Comparison of ENCODE assay signal across 1 cellular context in the genomic region with DNA sequence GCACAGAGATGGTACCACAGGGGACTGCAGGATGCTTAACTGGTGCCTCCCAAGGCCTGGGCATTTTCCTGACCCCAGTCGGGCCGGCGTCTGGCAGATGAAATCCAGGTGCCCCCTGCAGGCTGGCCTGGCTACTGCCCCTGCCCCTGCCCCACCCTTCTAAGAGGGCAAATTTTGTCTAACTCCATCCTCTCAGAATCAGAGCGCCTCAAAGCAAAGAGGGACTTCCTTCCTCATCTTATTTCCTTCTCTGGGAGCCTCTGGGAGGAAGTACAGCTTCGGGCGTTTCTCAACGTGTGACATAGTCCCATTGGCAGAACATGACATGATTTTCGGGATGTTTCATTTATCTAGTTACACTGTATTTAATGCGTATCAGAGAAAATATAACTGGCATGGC.
TF ChIP-seq lines count a peak whose summit lies in the region.

No MANE protein-coding gene starts in this region.

TF ChIP-seq in GM23338, 12 proteins besides CTCF, POLR2A, EP300 and RAD21 (continued from another document):
- TF ChIP-seq, protein P1, sequence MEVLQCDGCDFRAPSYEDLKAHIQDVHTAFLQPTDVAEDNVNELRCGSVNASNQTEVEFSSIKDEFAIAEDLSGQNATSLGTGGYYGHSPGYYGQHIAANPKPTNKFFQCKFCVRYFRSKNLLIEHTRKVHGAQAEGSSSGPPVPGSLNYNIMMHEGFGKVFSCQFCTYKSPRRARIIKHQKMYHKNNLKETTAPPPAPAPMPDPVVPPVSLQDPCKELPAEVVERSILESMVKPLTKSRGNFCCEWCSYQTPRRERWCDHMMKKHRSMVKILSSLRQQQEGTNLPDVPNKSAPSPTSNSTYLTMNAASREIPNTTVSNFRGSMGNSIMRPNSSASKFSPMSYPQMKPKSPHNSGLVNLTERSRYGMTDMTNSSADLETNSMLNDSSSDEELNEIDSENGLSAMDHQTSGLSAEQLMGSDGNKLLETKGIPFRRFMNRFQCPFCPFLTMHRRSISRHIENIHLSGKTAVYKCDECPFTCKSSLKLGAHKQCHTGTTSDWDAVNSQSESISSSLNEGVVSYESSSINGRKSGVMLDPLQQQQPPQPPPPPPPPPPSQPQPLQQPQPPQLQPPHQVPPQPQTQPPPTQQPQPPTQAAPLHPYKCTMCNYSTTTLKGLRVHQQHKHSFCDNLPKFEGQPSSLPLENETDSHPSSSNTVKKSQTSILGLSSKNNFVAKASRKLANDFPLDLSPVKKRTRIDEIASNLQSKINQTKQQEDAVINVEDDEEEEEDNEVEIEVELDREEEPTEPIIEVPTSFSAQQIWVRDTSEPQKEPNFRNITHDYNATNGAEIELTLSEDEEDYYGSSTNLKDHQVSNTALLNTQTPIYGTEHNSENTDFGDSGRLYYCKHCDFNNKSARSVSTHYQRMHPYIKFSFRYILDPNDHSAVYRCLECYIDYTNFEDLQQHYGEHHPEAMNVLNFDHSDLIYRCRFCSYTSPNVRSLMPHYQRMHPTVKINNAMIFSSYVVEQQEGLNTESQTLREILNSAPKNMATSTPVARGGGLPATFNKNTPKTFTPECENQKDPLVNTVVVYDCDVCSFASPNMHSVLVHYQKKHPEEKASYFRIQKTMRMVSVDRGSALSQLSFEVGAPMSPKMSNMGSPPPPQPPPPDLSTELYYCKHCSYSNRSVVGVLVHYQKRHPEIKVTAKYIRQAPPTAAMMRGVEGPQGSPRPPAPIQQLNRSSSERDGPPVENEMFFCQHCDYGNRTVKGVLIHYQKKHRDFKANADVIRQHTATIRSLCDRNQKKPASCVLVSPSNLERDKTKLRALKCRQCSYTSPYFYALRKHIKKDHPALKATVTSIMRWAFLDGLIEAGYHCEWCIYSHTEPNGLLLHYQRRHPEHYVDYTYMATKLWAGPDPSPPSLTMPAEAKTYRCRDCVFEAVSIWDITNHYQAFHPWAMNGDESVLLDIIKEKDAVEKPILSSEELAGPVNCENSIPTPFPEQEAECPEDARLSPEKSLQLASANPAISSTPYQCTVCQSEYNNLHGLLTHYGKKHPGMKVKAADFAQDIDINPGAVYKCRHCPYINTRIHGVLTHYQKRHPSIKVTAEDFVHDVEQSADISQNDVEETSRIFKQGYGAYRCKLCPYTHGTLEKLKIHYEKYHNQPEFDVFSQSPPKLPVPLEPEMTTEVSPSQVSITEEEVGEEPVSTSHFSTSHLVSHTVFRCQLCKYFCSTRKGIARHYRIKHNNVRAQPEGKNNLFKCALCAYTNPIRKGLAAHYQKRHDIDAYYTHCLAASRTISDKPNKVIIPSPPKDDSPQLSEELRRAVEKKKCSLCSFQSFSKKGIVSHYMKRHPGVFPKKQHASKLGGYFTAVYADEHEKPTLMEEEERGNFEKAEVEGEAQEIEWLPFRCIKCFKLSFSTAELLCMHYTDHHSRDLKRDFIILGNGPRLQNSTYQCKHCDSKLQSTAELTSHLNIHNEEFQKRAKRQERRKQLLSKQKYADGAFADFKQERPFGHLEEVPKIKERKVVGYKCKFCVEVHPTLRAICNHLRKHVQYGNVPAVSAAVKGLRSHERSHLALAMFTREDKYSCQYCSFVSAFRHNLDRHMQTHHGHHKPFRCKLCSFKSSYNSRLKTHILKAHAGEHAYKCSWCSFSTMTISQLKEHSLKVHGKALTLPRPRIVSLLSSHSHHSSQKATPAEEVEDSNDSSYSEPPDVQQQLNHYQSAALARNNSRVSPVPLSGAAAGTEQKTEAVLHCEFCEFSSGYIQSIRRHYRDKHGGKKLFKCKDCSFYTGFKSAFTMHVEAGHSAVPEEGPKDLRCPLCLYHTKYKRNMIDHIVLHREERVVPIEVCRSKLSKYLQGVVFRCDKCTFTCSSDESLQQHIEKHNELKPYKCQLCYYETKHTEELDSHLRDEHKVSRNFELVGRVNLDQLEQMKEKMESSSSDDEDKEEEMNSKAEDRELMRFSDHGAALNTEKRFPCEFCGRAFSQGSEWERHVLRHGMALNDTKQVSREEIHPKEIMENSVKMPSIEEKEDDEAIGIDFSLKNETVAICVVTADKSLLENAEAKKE (CRISPR knock-in tag; IDR thresholded peaks at IDR 0.05) = no peak
TF ChIP-seq in GM23338: peak in this region for 0.
